ENCODE assay signal across 8 cellular contexts in the genomic region with DNA sequence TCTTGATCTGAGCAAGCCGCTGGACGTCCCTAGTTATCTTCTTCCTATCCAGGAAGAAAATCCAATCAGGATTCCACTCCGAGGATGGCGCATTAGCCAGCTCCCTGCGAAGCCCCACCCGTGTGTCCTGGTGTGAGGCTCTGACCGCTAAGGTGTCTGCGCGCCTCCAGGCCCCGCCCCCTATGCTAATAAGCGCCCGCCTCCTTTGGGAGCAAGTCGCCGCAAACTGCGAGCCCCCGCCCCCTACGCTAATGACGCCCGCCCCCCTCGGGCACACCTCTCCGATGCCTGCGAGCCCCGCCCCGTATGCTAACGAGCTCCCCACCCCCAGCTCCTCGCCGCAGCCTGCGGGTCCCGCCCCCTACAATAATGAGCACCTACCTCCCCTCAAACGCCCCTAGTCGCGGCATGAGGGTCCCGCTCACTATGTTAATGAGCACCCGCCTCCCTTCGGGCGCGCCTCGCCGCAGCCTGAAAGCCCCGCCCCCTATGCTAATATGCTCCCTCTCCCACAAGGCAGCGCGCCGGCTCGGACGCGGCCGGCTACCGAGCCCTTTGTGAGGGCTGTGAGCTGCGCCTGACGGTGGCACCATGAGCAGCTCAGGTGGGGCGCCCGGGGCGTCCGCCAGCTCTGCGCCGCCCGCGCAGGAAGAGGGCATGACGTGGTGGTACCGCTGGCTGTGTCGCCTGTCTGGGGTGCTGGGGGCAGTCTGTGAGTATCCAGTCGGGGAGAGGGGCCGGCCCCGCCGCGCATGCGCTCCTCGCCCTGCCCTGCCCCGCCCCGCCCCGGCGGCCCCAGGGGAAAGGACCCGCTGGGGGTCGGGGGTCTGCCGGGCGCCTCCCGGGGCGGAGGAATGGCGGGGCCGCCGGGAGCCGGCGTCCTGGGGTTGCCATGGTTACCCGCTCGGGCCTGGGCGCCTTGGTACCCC. TPM values are rescaled to one million over a fixed set of nuclear protein-coding genes. Genes with fewer than 3 reads are reported as not detected.
DNase-seq lines count a peak whose midpoint lies in the region; ATAC-seq and TF ChIP-seq lines count a peak whose summit lies in the region.

A gene (plus strand): TSS at position 503 of the 929 bp plus-strand sequence. CDS start 89 bp downstream, at position 592.

- 1% methylated on average over 86 of the region's 86 CpGs for WGBS in liver

- H3K9ac ChIP-seq in BLaER1 (peak within 1 kb of the TSS; percentile 87), liver (ENCODE audit: low read depth in 1 of 2, low read length in 2 of 2) (peak within 1 kb of the TSS; percentile 66 to 88)

- H3K27ac ChIP-seq in BLaER1 (peak within 1 kb of the TSS; percentile 85), liver (ENCODE audit: low read depth in 1 of 2, low read length in 2 of 2) (peak within 1 kb of the TSS; percentile 93 to 98)

- DNase-seq in NCI-H69 (lab: John Stamatoyannopoulos, UW) (peak; percentile 100), dermis blood vessel endothelial cell (peak; percentile 94)
- peak; percentile 90 for DNase-seq in activated CD4-positive, alpha-beta T cell treated with anti-CD3 and anti-CD28 coated beads, Interleukin-2, amount 50 U/mL, for 4 hours
- DNase-seq in stimulated activated CD4-positive, alpha-beta T cell treated with anti-CD3 and anti-CD28 coated beads, Interleukin-2, amount 100 ng/mL, for 48 hours = peak; percentile 87 to 89

- peaks cover 16% of the 10 kb centered on the region; the same call in 1 of the 2 replicates for H3K36me3 ChIP-seq in BLaER1
- peaks cover 1 to 4% (median 2%) of the 10 kb centered on the region in 4 donors for H3K36me3 ChIP-seq in liver (ENCODE audit: control insufficient read depth in 4 of 4, insufficient read depth in 3 of 4, low read depth in 1 of 4, low read length in 3 of 4)

- peak within 1 kb of the TSS; percentile 91 for H3K4me2 ChIP-seq in BLaER1

- H3K27me3 ChIP-seq in BLaER1 (no peaks in the 10 kb centered on the region), liver (ENCODE audit: control insufficient read depth in 4 of 4, insufficient read depth in 4 of 4, low read length in 3 of 4) (no peaks in the 10 kb centered on the region)

- H3K9me3 ChIP-seq in BLaER1 = no peaks in the 10 kb centered on the region
- no peaks in the 10 kb centered on the region for H3K9me3 ChIP-seq in liver (ENCODE audit: control insufficient read depth in 4 of 4, low read length in 3 of 4)

- H4K20me1 ChIP-seq in BLaER1 = peaks cover 39% of the 10 kb centered on the region

- ATAC-seq in GM19351 (IDR thresholded peaks at IDR 0.05; ENCODE audit: unreplicated experiment) = peak; percentile 82
- peak; percentile 68 for ATAC-seq in HG03520 (IDR thresholded peaks at IDR 0.05; ENCODE audit: unreplicated experiment)

- H3K4me3 ChIP-seq in BLaER1 (peak within 1 kb of the TSS; percentile 80), liver (ENCODE audit: low read depth in 1 of 3, low read length in 3 of 3) (peak within 1 kb of the TSS; percentile 62 to 78 (median 72))

- no peak for TF ChIP-seq CTCF in liver (IDR thresholded peaks at IDR 0.05; ENCODE audit: low read depth, low read length, missing input control)

- TF ChIP-seq RAD21 in liver (IDR thresholded peaks at IDR 0.05) = peak in 1 of 2 donors; percentile 16

- H3K4me1 ChIP-seq in BLaER1 (peaks cover 55% of the 10 kb centered on the region), liver (ENCODE audit: control insufficient read depth in 4 of 4, insufficient read depth in 4 of 4, low read length in 3 of 4) (peaks cover 7 to 29% (median 21%) of the 10 kb centered on the region in 4 donors)

TF ChIP-seq in liver, 16 proteins besides CTCF, POLR2A, EP300 and RAD21:
- TF ChIP-seq RXRA (IDR thresholded peaks at IDR 0.05) = peak in 1 of 2 donors; percentile 2
- peak; percentile 63 for TF ChIP-seq SP1 (IDR thresholded peaks at IDR 0.05)
- TF ChIP-seq FOXA2 (IDR thresholded peaks at IDR 0.05) = no peak
- TF ChIP-seq, protein P1, sequence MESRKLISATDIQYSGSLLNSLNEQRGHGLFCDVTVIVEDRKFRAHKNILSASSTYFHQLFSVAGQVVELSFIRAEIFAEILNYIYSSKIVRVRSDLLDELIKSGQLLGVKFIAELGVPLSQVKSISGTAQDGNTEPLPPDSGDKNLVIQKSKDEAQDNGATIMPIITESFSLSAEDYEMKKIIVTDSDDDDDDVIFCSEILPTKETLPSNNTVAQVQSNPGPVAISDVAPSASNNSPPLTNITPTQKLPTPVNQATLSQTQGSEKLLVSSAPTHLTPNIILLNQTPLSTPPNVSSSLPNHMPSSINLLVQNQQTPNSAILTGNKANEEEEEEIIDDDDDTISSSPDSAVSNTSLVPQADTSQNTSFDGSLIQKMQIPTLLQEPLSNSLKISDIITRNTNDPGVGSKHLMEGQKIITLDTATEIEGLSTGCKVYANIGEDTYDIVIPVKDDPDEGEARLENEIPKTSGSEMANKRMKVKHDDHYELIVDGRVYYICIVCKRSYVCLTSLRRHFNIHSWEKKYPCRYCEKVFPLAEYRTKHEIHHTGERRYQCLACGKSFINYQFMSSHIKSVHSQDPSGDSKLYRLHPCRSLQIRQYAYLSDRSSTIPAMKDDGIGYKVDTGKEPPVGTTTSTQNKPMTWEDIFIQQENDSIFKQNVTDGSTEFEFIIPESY (IDR thresholded peaks at IDR 0.05) = no peak
- TF ChIP-seq, protein P2, sequence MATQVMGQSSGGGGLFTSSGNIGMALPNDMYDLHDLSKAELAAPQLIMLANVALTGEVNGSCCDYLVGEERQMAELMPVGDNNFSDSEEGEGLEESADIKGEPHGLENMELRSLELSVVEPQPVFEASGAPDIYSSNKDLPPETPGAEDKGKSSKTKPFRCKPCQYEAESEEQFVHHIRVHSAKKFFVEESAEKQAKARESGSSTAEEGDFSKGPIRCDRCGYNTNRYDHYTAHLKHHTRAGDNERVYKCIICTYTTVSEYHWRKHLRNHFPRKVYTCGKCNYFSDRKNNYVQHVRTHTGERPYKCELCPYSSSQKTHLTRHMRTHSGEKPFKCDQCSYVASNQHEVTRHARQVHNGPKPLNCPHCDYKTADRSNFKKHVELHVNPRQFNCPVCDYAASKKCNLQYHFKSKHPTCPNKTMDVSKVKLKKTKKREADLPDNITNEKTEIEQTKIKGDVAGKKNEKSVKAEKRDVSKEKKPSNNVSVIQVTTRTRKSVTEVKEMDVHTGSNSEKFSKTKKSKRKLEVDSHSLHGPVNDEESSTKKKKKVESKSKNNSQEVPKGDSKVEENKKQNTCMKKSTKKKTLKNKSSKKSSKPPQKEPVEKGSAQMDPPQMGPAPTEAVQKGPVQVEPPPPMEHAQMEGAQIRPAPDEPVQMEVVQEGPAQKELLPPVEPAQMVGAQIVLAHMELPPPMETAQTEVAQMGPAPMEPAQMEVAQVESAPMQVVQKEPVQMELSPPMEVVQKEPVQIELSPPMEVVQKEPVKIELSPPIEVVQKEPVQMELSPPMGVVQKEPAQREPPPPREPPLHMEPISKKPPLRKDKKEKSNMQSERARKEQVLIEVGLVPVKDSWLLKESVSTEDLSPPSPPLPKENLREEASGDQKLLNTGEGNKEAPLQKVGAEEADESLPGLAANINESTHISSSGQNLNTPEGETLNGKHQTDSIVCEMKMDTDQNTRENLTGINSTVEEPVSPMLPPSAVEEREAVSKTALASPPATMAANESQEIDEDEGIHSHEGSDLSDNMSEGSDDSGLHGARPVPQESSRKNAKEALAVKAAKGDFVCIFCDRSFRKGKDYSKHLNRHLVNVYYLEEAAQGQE (IDR thresholded peaks at IDR 0.05) = peak; percentile 37

RNA-seq across cellular contexts. Expression of the gene that starts here (rescaled TPM):
- 12.8 and 21.4 TPM in 2 replicates for total RNA-seq in dermis blood vessel endothelial cell
- 10 to 100 TPM; 10.1 to 26.8 TPM for total RNA-seq in liver
- 10 to 100 TPM; 26.0 to 34.5 TPM for polyA plus RNA-seq in liver

Comparison
In these comparisons a context has a peak if more than half of its experiments do, and no peak if none do; other contexts are left out.
1. Peak in every context shown above with its lines: DNase-seq, ATAC-seq, H3K4me3 ChIP-seq and H3K27ac ChIP-seq.